9 cellular contexts compared by ENCODE assay signal in the genomic region with DNA sequence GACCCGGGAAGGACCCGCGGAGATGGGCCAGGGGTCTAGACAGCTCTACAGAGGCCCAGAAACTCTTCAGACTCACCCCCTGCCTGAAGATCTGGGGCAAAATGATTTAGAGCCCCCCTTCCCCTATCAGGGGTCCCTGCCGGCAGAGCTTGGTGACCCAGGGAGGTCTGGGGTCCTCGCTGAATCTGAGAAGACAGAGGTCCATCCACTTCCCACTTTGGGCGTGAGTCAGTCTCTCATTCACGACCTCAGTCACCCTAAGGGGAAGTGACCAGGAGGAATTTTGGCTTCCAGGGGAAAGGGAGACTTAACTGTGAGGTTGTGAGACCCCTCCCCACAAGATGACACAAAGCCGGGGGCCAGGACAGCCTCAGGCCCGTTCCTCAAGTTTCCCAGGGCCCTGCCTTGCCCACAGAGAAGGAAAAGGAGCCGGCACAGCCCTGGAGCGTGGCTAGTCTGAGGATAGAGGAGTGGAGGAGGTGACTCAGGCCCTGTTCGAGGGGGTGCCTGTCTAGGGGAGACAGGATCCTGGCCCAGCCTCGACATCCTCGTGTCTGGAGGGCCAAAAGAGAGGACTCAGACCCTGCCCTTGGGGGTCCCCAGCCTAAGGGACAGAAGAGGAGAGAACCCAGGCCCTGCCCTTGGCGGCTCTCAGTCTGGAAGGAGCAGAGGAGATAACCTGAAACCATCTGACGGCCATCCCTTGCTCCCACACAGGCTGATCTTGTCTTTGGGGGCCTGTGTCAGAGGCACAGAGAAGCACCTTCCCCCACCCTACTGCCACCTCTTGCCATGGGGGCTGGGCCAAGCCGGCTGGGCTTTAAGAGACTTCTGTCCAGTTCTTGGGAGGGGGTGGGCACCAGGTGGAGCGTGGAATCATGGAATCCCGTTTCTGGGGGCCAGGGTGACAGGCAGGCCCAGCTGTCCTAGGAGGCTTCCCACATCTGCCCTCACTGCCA. TPM values are rescaled to one million over a fixed set of nuclear protein-coding genes. Genes with fewer than 3 reads are reported as not detected.
A peak's percentile ranks its signal among the peaks of the same experiment; 100 is the strongest.
DNase-seq lines count a peak whose midpoint lies in the region; ATAC-seq and TF ChIP-seq lines count a peak whose summit lies in the region.
"Had no signal": no experiment of that assay in that cellular context is flagged by ENCODE, and none has a peak within 500 bp of the region (broad histone marks: within the 10 kb centered on the region; RNA-seq: fewer than 3 reads in every experiment).

No MANE protein-coding gene starts in this region.

- peak; percentile 75 for TF ChIP-seq POLR2A in IMR-90 (IDR thresholded peaks at IDR 0.05; ENCODE audit: low read depth, low read length)

- H3K9ac ChIP-seq in IMR-90 (ENCODE audit: low read depth, low read length) = peak overlapping the region; percentile 81
- H3K9ac ChIP-seq in mammary epithelial cell (ENCODE audit: insufficient read depth, low read length) = peak overlapping the region; percentile 99
- H3K9ac ChIP-seq in subcutaneous abdominal adipose tissue (ENCODE audit: low read length in 5 of 5) = peak overlapping the region; percentile 16 to 80 (median 54)

- peak overlapping the region; percentile 71 for H2BK120ac ChIP-seq in IMR-90 (ENCODE audit: low read depth, low read length)

- H2AFZ ChIP-seq in IMR-90 (replicated peaks; ENCODE audit: low read length, poor library complexity) (peak overlapping the region; percentile 92), mammary epithelial cell (ENCODE audit: low read depth, low read length) (peak overlapping the region; percentile 75)

- H3K4me1 Mint-ChIP-seq in effector memory CD8-positive, alpha-beta T cell (ENCODE audit: low read depth in 2 of 2) = no peaks in the 10 kb centered on the region

- ATAC-seq in IMR-90 (ENCODE audit: low read depth) (peak; percentile 29), HG03442 (IDR thresholded peaks at IDR 0.05; ENCODE audit: unreplicated experiment) (no peak)
- no peak for ATAC-seq in effector memory CD8-positive, alpha-beta T cell (replicated peaks)

- no peak overlapping the region for H3K27ac Mint-ChIP-seq in effector memory CD8-positive, alpha-beta T cell

- peak overlapping the region; percentile 25 for H4K5ac ChIP-seq in IMR-90 (ENCODE audit: low read depth, low read length)

- H2BK20ac ChIP-seq in IMR-90 (ENCODE audit: low read depth, low read length) = peak overlapping the region; percentile 53

- peaks cover 36% of the 10 kb centered on the region for H4K20me1 ChIP-seq in IMR-90 (ENCODE audit: insufficient read depth, low read length)
- no peaks in the 10 kb centered on the region for H4K20me1 ChIP-seq in mammary epithelial cell (ENCODE audit: insufficient read depth, low read length)

- H4K91ac ChIP-seq in IMR-90 (ENCODE audit: insufficient read depth, low read depth, low read length) = peak overlapping the region; percentile 83

- H4K8ac ChIP-seq in IMR-90 (ENCODE audit: low read depth in 2 of 2, low read length in 2 of 2) = peak overlapping the region; percentile 59 to 69

- CTCF ChIA-PET in IMR-90 (lab: Yijun Ruan, JAX) = interaction anchor here (1.6 kb wide), 1 partner anchor 20 kb away, joined by 4 read pairs; no protein-coding TSS in a partner anchor
- CTCF ChIA-PET in mammary epithelial cell (lab: Charles Lee; ENCODE audit: low non-redundant PET) = no interaction called here

- H3K4ac ChIP-seq in IMR-90 (ENCODE audit: low read depth, low read length) = peak overlapping the region; percentile 92

- H3K9me1 ChIP-seq in IMR-90 (ENCODE audit: insufficient read depth, low read length) = peaks cover 35% of the 10 kb centered on the region

- no peaks in the 10 kb centered on the region for H3K9me3 Mint-ChIP-seq in effector memory CD8-positive, alpha-beta T cell

- H3K36me3 ChIP-seq in IMR-90 (ENCODE audit: control insufficient read depth, insufficient read depth, low read length) (peaks cover 10% of the 10 kb centered on the region), mammary epithelial cell (ENCODE audit: insufficient read depth, low read length) (peaks cover 6% of the 10 kb centered on the region), kidney epithelial cell (ENCODE audit: control insufficient read depth, insufficient read depth, low read length) (peaks cover 5% of the 10 kb centered on the region), subcutaneous abdominal adipose tissue (ENCODE audit: control insufficient read depth in 5 of 5, insufficient read depth in 5 of 5, low read length in 5 of 5) (no peaks in the 10 kb centered on the region)

- H3K79me1 ChIP-seq in IMR-90 (ENCODE audit: low read depth in 1 of 2, low read length in 2 of 2) = peaks cover 16 to 61% of the 10 kb centered on the region in 2 experiments; a peak in 3 of 4 replicates

- peaks cover 39% of the 10 kb centered on the region for H3K4me1 ChIP-seq in IMR-90 (ENCODE audit: control insufficient read depth, insufficient read depth, low read length)
- H3K4me1 ChIP-seq in mammary epithelial cell (ENCODE audit: insufficient read depth, low read length) = peaks cover 62% of the 10 kb centered on the region
- peaks cover 7 to 85% (median 43%) of the 10 kb centered on the region in 5 donors for H3K4me1 ChIP-seq in subcutaneous abdominal adipose tissue (ENCODE audit: control insufficient read depth in 5 of 5, insufficient read depth in 5 of 5, low read length in 5 of 5)

- peak overlapping the region; percentile 97 for H2BK5ac ChIP-seq in IMR-90 (ENCODE audit: low read depth, low read length, poor library complexity, severe bottlenecking)

- H3K56ac ChIP-seq in IMR-90 (ENCODE audit: extremely low read depth, insufficient read depth, low read length) = peak overlapping the region; percentile 96

- in situ Hi-C loops in IMR-90 (cut with MboI; ENCODE audit: low sequenced_read_pairs) = no loop called here
- in situ Hi-C loops in mammary epithelial cell (cut with MboI; ENCODE audit: low sequenced_read_pairs in 2 of 2) = no loop called here

- BruUV-seq in IMR-90 (replicated peaks; lab: Mats Ljungman, UMichigan) (no TSS peak), mammary epithelial cell (replicated peaks; lab: Mats Ljungman, UMichigan) (no TSS peak)

- peak overlapping the region; percentile 25 for H3K18ac ChIP-seq in IMR-90 (ENCODE audit: low read depth, low read length)

- intact Hi-C loops in IMR-90 (cut with micrococcal nuclease) = loop anchor here (5.0 kb wide), 1 partner anchor 66 kb away; no protein-coding TSS in a partner anchor
- intact Hi-C loops in mammary epithelial cell (cut with micrococcal nuclease) = loop anchor here (1.0 to 2.0 kb wide), 3 partner anchors 20 to 106 kb away; no protein-coding TSS in a partner anchor

- H2BK15ac ChIP-seq in IMR-90 (ENCODE audit: low read depth, low read length) = peak overlapping the region; percentile 76; the same call in 1 of the 3 replicates

- H3K27ac ChIP-seq in IMR-90 (ENCODE audit: insufficient read depth, low read length) (peak overlapping the region; percentile 97), mammary epithelial cell (ENCODE audit: insufficient read depth, low read depth, low read length) (peak overlapping the region; percentile 92), subcutaneous abdominal adipose tissue (ENCODE audit: low read depth, low read length) (peak overlapping the region; percentile 81)

- H3K27me3 ChIP-seq in IMR-90 (ENCODE audit: control insufficient read depth, insufficient read depth, low read length) (no peaks in the 10 kb centered on the region), mammary epithelial cell (ENCODE audit: insufficient read depth, low read length) (no peaks in the 10 kb centered on the region), kidney epithelial cell (ENCODE audit: control insufficient read depth, insufficient read depth, low read length) (no peaks in the 10 kb centered on the region), subcutaneous abdominal adipose tissue (ENCODE audit: control insufficient read depth in 5 of 5, insufficient read depth in 4 of 5, low read length in 5 of 5) (peaks cover 0 to 8% (median 0%) of the 10 kb centered on the region in 5 donors)

- WGBS in IMR-90 (ENCODE audit: extremely low coverage in 2 of 2, insufficient read length in 1 of 2), 2 experiments = no CpG with 5 or more reads among the region's 19 CpGs
- under 1% methylated on average over 14 of the region's 19 CpGs for WGBS in mammary epithelial cell (ENCODE audit: low coverage, missing lambda C conversion rate)

- POLR2A ChIA-PET in IMR-90 (lab: Charles Lee; ENCODE audit: unreplicated experiment) = no interaction called here

- DNase-seq in IMR-90 (peak; percentile 61), mammary epithelial cell (peak; percentile 66), kidney epithelial cell (ENCODE audit: low read depth) (no peak), anterior cingulate cortex (lab: John Stamatoyannopoulos, UW) (no peak), SIG-M5 treated with dmso at 0.1 percent for 504 hours (lab: John Stamatoyannopoulos, UW; ENCODE audit: unreplicated experiment) (no peak)
- no peak for DNase-seq in effector memory CD8-positive, alpha-beta T cell
- DNase-seq: NCI-H446 treated with DMSO at 0.1 percent for 48 hours had no signal

- peak overlapping the region in 1 of 2 donors; percentile 10 for H3K4me3 Mint-ChIP-seq in effector memory CD8-positive, alpha-beta T cell

- TF ChIP-seq CTCF in IMR-90 (conservative IDR thresholded peaks at IDR 0.05; ENCODE audit: low read depth, low read length) (no peak), mammary epithelial cell (conservative IDR thresholded peaks at IDR 0.05 in 1 of 2, IDR thresholded peaks at IDR 0.05 in 1 of 2; ENCODE audit: extremely low read depth in 1 of 2, insufficient read depth in 1 of 2, low read depth in 1 of 2, low read length in 2 of 2) (no peak), kidney epithelial cell (IDR thresholded peaks at IDR 0.05; ENCODE audit: insufficient read depth, low read length, poor library complexity, severe bottlenecking) (no peak)

- peaks cover 46% of the 10 kb centered on the region for H3K79me2 ChIP-seq in mammary epithelial cell (ENCODE audit: insufficient read depth, low read length)

- dilution Hi-C loops in IMR-90 (cut with HindIII; ENCODE audit: low sequenced_read_pairs, unreplicated experiment) (no loop called here), mammary epithelial cell (cut with HindIII; ENCODE audit: low sequenced_read_pairs) (no loop called here)

- H2AK5ac ChIP-seq in IMR-90 (ENCODE audit: low read depth, low read length) = peak overlapping the region; percentile 94

- no peaks in the 10 kb centered on the region for H3K9me3 ChIP-seq in IMR-90 (ENCODE audit: control insufficient read depth, insufficient read depth, low read length)
- no peaks in the 10 kb centered on the region for H3K9me3 ChIP-seq in mammary epithelial cell (replicated peaks; ENCODE audit: insufficient read depth, low read length)
- H3K9me3 ChIP-seq in subcutaneous abdominal adipose tissue (ENCODE audit: control insufficient read depth in 5 of 5, low read length in 5 of 5) = no peaks in the 10 kb centered on the region

- peak overlapping the region; percentile 92 for H3K4me3 ChIP-seq in IMR-90 (ENCODE audit: insufficient read depth, low read depth, low read length)
- peak overlapping the region; percentile 61 to 89 (median 81) for H3K4me3 ChIP-seq in mammary epithelial cell (replicated peaks in 1 of 3; ENCODE audit: insufficient read depth in 1 of 3, low read depth in 2 of 3, low read length in 3 of 3)
- H3K4me3 ChIP-seq in kidney epithelial cell (ENCODE audit: low read depth, low read length) = peak overlapping the region; percentile 86
- H3K4me3 ChIP-seq in subcutaneous abdominal adipose tissue (ENCODE audit: low read depth in 1 of 5, low read length in 5 of 5) = peak overlapping the region; percentile 43 to 66 (median 59)

- peak overlapping the region; percentile 91 for H3K23ac ChIP-seq in IMR-90 (ENCODE audit: low read depth, low read length)

- H3K36me3 Mint-ChIP-seq in effector memory CD8-positive, alpha-beta T cell (ENCODE audit: insufficient read depth) = no peaks in the 10 kb centered on the region

- peak overlapping the region; percentile 97 for H2AK9ac ChIP-seq in IMR-90 (replicated peaks; ENCODE audit: low read depth, low read length, poor library complexity)

- H3K27me3 Mint-ChIP-seq in effector memory CD8-positive, alpha-beta T cell = peaks cover 13 to 39% of the 10 kb centered on the region in 2 donors

- TF ChIP-seq RAD21 in IMR-90 (IDR thresholded peaks at IDR 0.05; ENCODE audit: low read length) = 0 out of 2 replicates have a peak, but pooled peaks have one; percentile 7

- peak overlapping the region; percentile 92 for H3K14ac ChIP-seq in IMR-90 (replicated peaks; ENCODE audit: low read depth, low read length)

- H3K4me2 ChIP-seq in IMR-90 (ENCODE audit: low read depth, low read length) = peak overlapping the region; percentile 79
- peak overlapping the region; percentile 98 for H3K4me2 ChIP-seq in mammary epithelial cell (ENCODE audit: insufficient read depth, low read depth, low read length)

RNA-seq across cellular contexts. Expression of gene PDLIM4, which starts 0.9 kb away (rescaled TPM):
- total RNA-seq in IMR-90 (2012; rRNA removed) (61.1 and 97.5 TPM in 2 replicates), mammary epithelial cell (100 to 1,000 TPM; 101 to 217 TPM), kidney epithelial cell (146 and 164 TPM in 2 replicates)
- polyA plus RNA-seq in IMR-90 (2012; rRNA removed) (214 and 225 TPM in 2 replicates), mammary epithelial cell (120 TPM)
- polyA plus RNA-seq in IMR-90 (2012; cell fraction: cytosol; rRNA removed) = 62.0 and 132 TPM in 2 replicates
- polyA plus RNA-seq in IMR-90 (2012; cell fraction: nucleus; rRNA removed; ENCODE audit: low replicate concordance) = 199 and 416 TPM in 2 replicates
- 48.5 TPM for polyA minus RNA-seq in mammary epithelial cell

RNA-seq across cellular contexts. Expression of gene P4HA2, which starts 30.7 kb away (rescaled TPM):
- total RNA-seq in IMR-90 (2012; rRNA removed) (190 and 225 TPM in 2 replicates), mammary epithelial cell (100 to 1,000 TPM; 103 to 142 TPM), kidney epithelial cell (71.5 and 77.5 TPM in 2 replicates)
- polyA plus RNA-seq in IMR-90 (2012; rRNA removed) (184 and 186 TPM in 2 replicates), mammary epithelial cell (134 TPM)
- 144 and 191 TPM in 2 replicates for polyA plus RNA-seq in IMR-90 (2012; cell fraction: cytosol; rRNA removed)
- 99.1 and 183 TPM in 2 replicates for polyA plus RNA-seq in IMR-90 (2012; cell fraction: nucleus; rRNA removed; ENCODE audit: low replicate concordance)
- polyA minus RNA-seq in mammary epithelial cell = 255 TPM

RNA-seq across cellular contexts. Expression of gene SLC22A4, which starts 35.8 kb away (rescaled TPM):
- total RNA-seq in IMR-90 (2012; rRNA removed) (2.8 and 3.2 TPM in 2 replicates), mammary epithelial cell (1 to 10 TPM; 2.0 to 5.2 TPM), kidney epithelial cell (1.8 and 2.3 TPM in 2 replicates)
- polyA plus RNA-seq in IMR-90 (2012; rRNA removed) (2.5 and 2.6 TPM in 2 replicates), mammary epithelial cell (2.1 TPM)
- 1.2 and 2.1 TPM in 2 replicates for polyA plus RNA-seq in IMR-90 (2012; cell fraction: cytosol; rRNA removed)
- polyA plus RNA-seq in IMR-90 (2012; cell fraction: nucleus; rRNA removed; ENCODE audit: low replicate concordance) = 7.0 and 12.7 TPM in 2 replicates
- polyA minus RNA-seq in mammary epithelial cell = 5.6 TPM

Comparison
In these comparisons a context has a peak if more than half of its experiments do, and no peak if none do; other contexts are left out.
1. DNase-seq: peak in IMR-90 (single experiment) and mammary epithelial cell (single experiment); none in kidney epithelial cell (single experiment), effector memory CD8-positive, alpha-beta T cell (0 of 3), anterior cingulate cortex (0 of 58) and SIG-M5 treated with dmso at 0.1 percent for 504 hours (single experiment).
2. Peak in every context shown above with its lines, with median percentiles within 50 percentile points of each other: H3K27ac ChIP-seq, H3K4me3 ChIP-seq and H3K9ac ChIP-seq.